1 cellular context compared by ENCODE assay signal in the genomic region with DNA sequence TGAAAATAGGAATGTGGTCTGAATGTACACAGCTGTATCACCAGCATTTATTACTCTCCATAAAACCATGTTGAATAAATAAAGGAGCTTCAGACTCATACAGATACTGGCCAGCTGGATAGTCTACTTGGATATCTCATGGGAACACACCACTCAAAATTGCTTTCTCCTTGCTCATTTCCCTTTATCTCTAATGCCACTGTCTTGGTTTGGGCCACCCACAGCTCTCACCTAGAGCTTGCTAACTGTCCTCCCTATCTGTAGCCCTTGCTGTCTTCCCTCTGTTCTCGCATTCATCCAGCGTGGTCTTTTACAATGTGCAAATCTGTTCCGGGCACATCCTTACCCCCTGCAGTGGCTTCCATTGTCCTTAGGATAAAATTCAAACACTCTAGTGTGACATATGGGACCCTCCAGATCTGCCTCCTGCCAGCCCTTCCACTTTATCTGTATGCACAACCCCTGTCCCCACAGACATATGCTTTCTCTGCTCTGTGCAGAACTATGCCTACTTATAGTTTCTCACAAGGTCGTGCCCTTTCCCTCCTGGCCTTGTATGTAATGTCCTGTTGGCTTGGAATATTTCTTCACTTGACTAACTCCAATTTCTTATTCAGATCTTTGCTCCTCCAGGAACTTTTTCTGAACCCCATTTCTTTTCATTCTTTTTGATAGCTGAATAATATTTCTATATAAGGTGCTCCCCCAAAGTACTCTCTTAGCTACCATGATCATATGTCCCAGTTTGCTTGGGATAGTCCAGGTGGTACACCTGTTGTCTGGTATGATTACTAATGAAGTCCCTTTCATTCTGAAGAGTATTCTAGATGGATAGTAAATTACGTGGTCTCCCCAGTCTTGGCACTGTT.
A peak's percentile ranks its signal among the peaks of the same experiment; 100 is the strongest.
TF ChIP-seq lines count a peak whose summit lies in the region.

No MANE protein-coding gene starts in this region.

TF ChIP-seq in K562, 482 proteins besides CTCF, POLR2A, EP300 and RAD21 (continued from another document and continues in another):
- TF ChIP-seq NCOA1 (IDR thresholded peaks at IDR 0.05; ENCODE audit: low read depth) = peak; percentile 83; the same call in 1 of the 2 replicates
- TF ChIP-seq PYGO2 (tag; IDR thresholded peaks at IDR 0.05) = no peak
- TF ChIP-seq GTF3C2 (IDR thresholded peaks at IDR 0.05; ENCODE audit: borderline replicate concordance, extremely low read depth, insufficient read length) = no peak
- no peak; the same call in 1 of the 2 replicates for TF ChIP-seq CUX1 (CRISPR knock-in tag; IDR thresholded peaks at IDR 0.05)
- peak; percentile 97 for TF ChIP-seq MECOM (CRISPR knock-in tag; IDR thresholded peaks at IDR 0.05)
- no peak for TF ChIP-seq ZBTB49 (CRISPR knock-in tag; IDR thresholded peaks at IDR 0.05; ENCODE audit: borderline replicate concordance)
- peak; percentile 86 to 95 for TF ChIP-seq TEAD1 (CRISPR knock-in tag; IDR thresholded peaks at IDR 0.05)
- TF ChIP-seq ZNF217 (CRISPR knock-in tag; IDR thresholded peaks at IDR 0.05) = no peak
- TF ChIP-seq ZKSCAN3 (CRISPR knock-in tag; IDR thresholded peaks at IDR 0.05) = no peak
- no peak for TF ChIP-seq CHD4 (IDR thresholded peaks at IDR 0.05; ENCODE audit: insufficient read depth, insufficient replicate concordance, low read depth, low read length, poor library complexity, severe bottlenecking)
- no peak for TF ChIP-seq STAG1 (CRISPR knock-in tag; IDR thresholded peaks at IDR 0.05; ENCODE audit: borderline replicate concordance)
- TF ChIP-seq FOXP1 (CRISPR knock-in tag; IDR thresholded peaks at IDR 0.05) = peak; percentile 71; the same call in 1 of the 2 replicates
- TF ChIP-seq MAFG (tag; conservative IDR thresholded peaks at IDR 0.05) = 0 out of 2 replicates have a peak, but pooled peaks have one; percentile 19
- TF ChIP-seq, protein P1, sequence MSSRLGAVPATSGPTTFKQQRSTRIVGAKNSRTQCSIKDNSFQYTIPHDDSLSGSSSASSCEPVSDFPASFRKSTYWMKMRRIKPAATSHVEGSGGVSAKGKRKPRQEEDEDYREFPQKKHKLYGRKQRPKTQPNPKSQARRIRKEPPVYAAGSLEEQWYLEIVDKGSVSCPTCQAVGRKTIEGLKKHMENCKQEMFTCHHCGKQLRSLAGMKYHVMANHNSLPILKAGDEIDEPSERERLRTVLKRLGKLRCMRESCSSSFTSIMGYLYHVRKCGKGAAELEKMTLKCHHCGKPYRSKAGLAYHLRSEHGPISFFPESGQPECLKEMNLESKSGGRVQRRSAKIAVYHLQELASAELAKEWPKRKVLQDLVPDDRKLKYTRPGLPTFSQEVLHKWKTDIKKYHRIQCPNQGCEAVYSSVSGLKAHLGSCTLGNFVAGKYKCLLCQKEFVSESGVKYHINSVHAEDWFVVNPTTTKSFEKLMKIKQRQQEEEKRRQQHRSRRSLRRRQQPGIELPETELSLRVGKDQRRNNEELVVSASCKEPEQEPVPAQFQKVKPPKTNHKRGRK (tag; IDR thresholded peaks at IDR 0.05) = no peak
- TF ChIP-seq, protein P2, sequence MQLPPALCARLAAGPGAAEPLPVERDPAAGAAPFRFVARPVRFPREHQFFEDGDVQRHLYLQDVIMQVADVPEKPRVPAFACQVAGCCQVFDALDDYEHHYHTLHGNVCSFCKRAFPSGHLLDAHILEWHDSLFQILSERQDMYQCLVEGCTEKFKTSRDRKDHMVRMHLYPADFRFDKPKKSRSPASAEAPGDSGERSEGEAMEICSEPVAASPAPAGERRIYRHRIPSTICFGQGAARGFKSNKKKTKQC (CRISPR knock-in tag; IDR thresholded peaks at IDR 0.05) = no peak
- no peak for TF ChIP-seq TAF15 (IDR thresholded peaks at IDR 0.05; ENCODE audit: low read depth, low read length)
- no peak for TF ChIP-seq HOXB6 (CRISPR knock-in tag; IDR thresholded peaks at IDR 0.05; ENCODE audit: borderline replicate concordance)
- TF ChIP-seq ZNF140 (CRISPR knock-in tag; IDR thresholded peaks at IDR 0.05) = no peak
- peak in 1 of 2 experiments; percentile 73; a peak in 2 of 4 replicates for TF ChIP-seq MLLT1 (IDR thresholded peaks at IDR 0.05)
- TF ChIP-seq ARID4B (CRISPR knock-in tag; IDR thresholded peaks at IDR 0.05) = no peak
- no peak for TF ChIP-seq ZNF3 (CRISPR knock-in tag; IDR thresholded peaks at IDR 0.05)
- TF ChIP-seq PHB2 (IDR thresholded peaks at IDR 0.05; ENCODE audit: low read depth) = peak; percentile 98
- no peak for TF ChIP-seq ZFX (CRISPR knock-in tag; IDR thresholded peaks at IDR 0.05)
- no peak for TF ChIP-seq E2F1 (CRISPR knock-in tag; IDR thresholded peaks at IDR 0.05)
- TF ChIP-seq, protein P3, sequence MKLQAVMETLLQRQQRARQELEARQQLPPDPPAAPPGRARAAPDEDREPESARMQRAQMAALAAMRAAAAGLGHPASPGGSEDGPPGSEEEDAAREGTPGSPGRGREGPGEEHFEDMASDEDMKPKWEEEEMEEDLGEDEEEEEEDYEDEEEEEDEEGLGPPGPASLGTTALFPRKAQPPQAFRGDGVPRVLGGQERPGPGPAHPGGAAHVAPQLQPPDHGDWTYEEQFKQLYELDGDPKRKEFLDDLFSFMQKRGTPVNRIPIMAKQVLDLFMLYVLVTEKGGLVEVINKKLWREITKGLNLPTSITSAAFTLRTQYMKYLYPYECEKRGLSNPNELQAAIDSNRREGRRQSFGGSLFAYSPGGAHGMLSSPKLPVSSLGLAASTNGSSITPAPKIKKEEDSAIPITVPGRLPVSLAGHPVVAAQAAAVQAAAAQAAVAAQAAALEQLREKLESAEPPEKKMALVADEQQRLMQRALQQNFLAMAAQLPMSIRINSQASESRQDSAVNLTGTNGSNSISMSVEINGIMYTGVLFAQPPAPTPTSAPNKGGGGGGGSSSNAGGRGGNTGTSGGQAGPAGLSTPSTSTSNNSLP (IDR thresholded peaks at IDR 0.05; ENCODE audit: borderline replicate concordance, low read depth, low read length) = peak; percentile 93
- no peak for TF ChIP-seq NR1H2 (CRISPR knock-in tag; IDR thresholded peaks at IDR 0.05)
- peak; percentile 31; the same call in 1 of the 2 replicates for TF ChIP-seq TOE1 (IDR thresholded peaks at IDR 0.05; ENCODE audit: borderline replicate concordance)
- TF ChIP-seq TOE1 (CRISPR knock-in tag; IDR thresholded peaks at IDR 0.05; ENCODE audit: borderline replicate concordance, low read depth) = no peak
